ENCODE assay signal across 8 cellular contexts in the genomic region with DNA sequence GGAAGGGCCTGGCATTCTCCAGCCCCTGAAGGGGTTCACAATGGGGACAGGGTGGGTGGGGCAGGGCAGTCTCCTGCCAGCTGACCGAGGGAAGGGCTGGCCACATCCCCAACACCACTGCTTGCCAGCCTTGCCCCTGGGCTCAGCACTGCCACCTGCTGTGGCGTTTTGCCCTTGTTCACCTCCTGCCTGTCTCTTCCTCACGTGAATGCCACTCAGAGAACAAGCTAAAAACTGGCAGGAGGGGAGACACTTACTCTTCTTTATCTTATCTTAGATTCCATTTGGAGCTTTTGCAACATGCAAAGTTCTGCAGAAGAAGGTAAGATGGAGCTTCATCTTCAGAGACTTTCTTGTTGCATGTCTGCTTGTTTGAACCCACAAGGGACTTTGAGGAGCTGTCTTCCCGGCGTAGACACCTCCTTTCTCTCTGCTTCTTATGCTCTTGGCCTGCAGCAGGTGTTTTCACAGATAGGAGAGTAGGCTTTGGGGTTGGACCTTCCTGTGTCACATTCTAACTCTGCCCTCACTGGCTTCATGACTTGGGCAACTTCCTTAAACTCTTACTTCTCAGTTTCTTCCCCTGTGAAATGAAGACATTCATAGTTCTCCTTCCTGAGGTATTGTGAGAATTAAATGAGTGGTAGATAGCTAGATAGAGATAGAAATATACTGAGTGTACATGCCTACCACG. TPM values are rescaled to one million over a fixed set of nuclear protein-coding genes. Genes with fewer than 3 reads are reported as not detected.
DNase-seq lines count a peak whose midpoint lies in the region; ATAC-seq, FAIRE-seq and TF ChIP-seq lines count a peak whose summit lies in the region.

No MANE protein-coding gene starts in this region.

- 71 to 75% methylated on average over 6 of the region's 6 CpGs for WGBS in thyroid gland, 2 donors

- H3K4me1 ChIP-seq in thyroid gland (peaks cover 13 to 19% of the 10 kb centered on the region in 2 donors), vagina (peaks cover 15% of the 10 kb centered on the region)

- ATAC-seq in GM19351 (IDR thresholded peaks at IDR 0.05; ENCODE audit: unreplicated experiment), result no peak

- TF ChIP-seq CTCF in D721Med (IDR thresholded peaks at IDR 0.05; ENCODE audit: insufficient read depth, missing control alignments) (peak; percentile 35), thyroid gland (IDR thresholded peaks at IDR 0.05) (peak in 1 of 6 experiments; percentile 18), vagina (IDR thresholded peaks at IDR 0.05) (no peak)

- intact Hi-C loops in thyroid gland (cut with DNase I) (no loop called here), vagina (cut with DNase I) (no loop called here)

- H3K4me3 ChIP-seq in thyroid gland (replicated peaks in 1 of 3), result no peak overlapping the region
- H3K4me3 ChIP-seq in vagina, result no peak overlapping the region

- H3K36me3 ChIP-seq in thyroid gland (peaks cover 0 to 10% of the 10 kb centered on the region in 2 donors), vagina (peaks cover 0 to 32% of the 10 kb centered on the region in 2 donors)

- no peak for DNase-seq in D721Med (ENCODE audit: insufficient read length, low spot score)
- DNase-seq in KG1 (lab: John Stamatoyannopoulos, UW), result peak; percentile 56
- peak; percentile 35 for DNase-seq in activated naive CD4-positive, alpha-beta T cell treated with Interleukin-2 at 50 U/mL for 16 hours
- peak; percentile 51 for DNase-seq in myocyte (ENCODE audit: low read depth)
- no peak for DNase-seq in thyroid gland
- no peak for DNase-seq in NCI-H526 (lab: John Stamatoyannopoulos, UW)
- no peak for DNase-seq in vagina (ENCODE audit: extremely low spot score in 2 of 2)

- no peaks in the 10 kb centered on the region for H3K27me3 ChIP-seq in thyroid gland
- no peaks in the 10 kb centered on the region for H3K27me3 ChIP-seq in vagina

- TF ChIP-seq POLR2A in thyroid gland (IDR thresholded peaks at IDR 0.05) (no peak), vagina (IDR thresholded peaks at IDR 0.05) (no peak)

- no peak for FAIRE-seq in D721Med (lab: Jason Lieb, UNC)

- H3K9me3 ChIP-seq in thyroid gland (no peaks in the 10 kb centered on the region), vagina (no peaks in the 10 kb centered on the region)

- H3K27ac ChIP-seq in thyroid gland (no peak overlapping the region), vagina (no peak overlapping the region)

RNA-seq across cellular contexts. Expression of a gene that starts 4.1 kb away (rescaled TPM):
- total RNA-seq in myocyte (17.1 and 19.6 TPM in 2 replicates), thyroid gland (10 to 100 TPM; 13.7 to 19.6 (median 16.3) TPM), vagina (30.0 TPM)
- polyA plus RNA-seq in myocyte (2012), result 19.2 TPM

RNA-seq across cellular contexts. Expression of a gene that starts 4.2 kb away (rescaled TPM):
- total RNA-seq in myocyte, result 1,595 and 2,040 TPM in 2 replicates
- 1,528 TPM for polyA plus RNA-seq in myocyte (2012)
- 1,000 to 10,000 TPM; 1,286 to 2,844 (median 1,849) TPM for total RNA-seq in thyroid gland
- 2,572 TPM for total RNA-seq in vagina

RNA-seq across cellular contexts. Expression of a gene that starts 31.3 kb away (rescaled TPM):
- total RNA-seq in myocyte (9.0 and 10.3 TPM in 2 replicates), thyroid gland (10 to 100 TPM; 10.6 to 19.4 (median 15.9) TPM), vagina (13.3 TPM)
- 5.4 TPM for polyA plus RNA-seq in myocyte (2012)

RNA-seq across cellular contexts. Expression of a gene that starts 58.5 kb away (rescaled TPM):
- total RNA-seq in myocyte (18.5 and 18.8 TPM in 2 replicates), thyroid gland (10 to 100 TPM; 25.4 to 38.2 (median 29.9) TPM), vagina (13.8 TPM)
- polyA plus RNA-seq in myocyte (2012), result 10.3 TPM

Comparison
In these comparisons a context has a peak if more than half of its experiments do, and no peak if none do; other contexts are left out.
1. DNase-seq: peak in KG1 (single experiment), activated naive CD4-positive, alpha-beta T cell treated with Interleukin-2 at 50 U/mL for 16 hours (single experiment) and myocyte (single experiment); none in D721Med (single experiment), thyroid gland (0 of 2), NCI-H526 (0 of 2) and vagina (0 of 2).